Comparison of ENCODE assay signal across 39 cellular contexts in genomic region chr5:152393420-152393819, GRCh38. TPM values are rescaled to one million over a fixed set of nuclear protein-coding genes. Genes with fewer than 3 reads are reported as not detected.
"Had no signal": no experiment of that assay in that cellular context is flagged by ENCODE, and none has a peak within 500 bp of the region (broad histone marks: within the 10 kb centered on the region; RNA-seq: fewer than 3 reads in every experiment).

No MANE protein-coding gene starts in this region.

- H3K36me3 ChIP-seq: MG63 had no signal

- H3K4me3 ChIP-seq: MG63 had no signal

- H3K27ac ChIP-seq: KMS-11 had no signal

- DNase-seq: Karpas-422, Kasumi-1, KG1, MG63, MM.1S, MV-4-11, NCI-H1048, NCI-H1092, NCI-H1092 treated with DMSO at 0.1 percent for 48 hours, NCI-H1105, NCI-H1105 treated with DMSO at 0.1 percent for 48 hours, NCI-H1417, NCI-H1417 treated with DMSO at 0.1 percent for 48 hours, NCI-H1436, NCI-H1436 treated with DMSO at 0.1 percent for 48 hours, NCI-H146, NCI-H1694, NCI-H1694 treated with DMSO at 0.1 percent for 48 hours, NCI-H187, NCI-H187 treated with DMSO at 0.1 percent for 48 hours, NCI-H1930, NCI-H2029, NCI-H2029 treated with DMSO at 0.1 percent for 48 hours, NCI-H2081, NCI-H2081 treated with DMSO at 0.1 percent for 48 hours, NCI-H2107, NCI-H2171, NCI-H2171 treated with DMSO at 0.1 percent for 48 hours, NCI-H2227 treated with DMSO at 0.1 percent for 48 hours, NCI-H226, NCI-H446, NCI-H446 treated with DMSO at 0.1 percent for 48 hours, NCI-H510A, NCI-H510A treated with DMSO at 0.1 percent for 48 hours had no signal

RNA-seq across cellular contexts. Expression of gene NMUR2, which starts 11.7 kb away (rescaled TPM):
- total RNA-seq: LHCN-M2, M059J, MCF 10A, NCI-H460 had no signal
